17 cellular contexts compared by ENCODE assay signal in the genomic region with DNA sequence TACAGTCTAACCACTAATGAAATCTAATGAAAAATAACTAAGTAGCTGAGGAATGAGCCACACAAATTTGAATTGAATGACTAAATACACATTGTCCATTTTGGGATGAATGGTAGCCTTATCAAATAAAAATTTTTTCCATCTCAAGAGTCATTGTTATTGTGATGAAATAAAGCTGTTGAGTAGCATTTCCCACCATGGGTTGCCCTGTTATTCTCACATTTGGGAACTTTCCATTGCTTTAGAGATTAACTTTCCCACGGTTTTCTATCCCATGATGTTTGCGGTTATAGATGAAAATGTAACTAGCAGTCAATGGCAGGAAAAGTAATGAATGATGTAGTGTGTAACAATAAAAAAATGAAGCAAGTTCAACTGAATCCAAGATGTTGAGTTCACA. TPM values are rescaled to one million over a fixed set of nuclear protein-coding genes. Genes with fewer than 3 reads are reported as not detected.
DNase-seq lines count a peak whose midpoint lies in the region; ATAC-seq and TF ChIP-seq lines count a peak whose summit lies in the region.
"Had no signal": no experiment of that assay in that cellular context is flagged by ENCODE, and none has a peak within 500 bp of the region (broad histone marks: within the 10 kb centered on the region; RNA-seq: fewer than 3 reads in every experiment).

No MANE protein-coding gene starts in this region.

- no peak for ATAC-seq in HG02840 (IDR thresholded peaks at IDR 0.05; ENCODE audit: low FRiP score, unreplicated experiment)
- ATAC-seq: HCT116, Panc1 had no signal

- H3K36me3 Mint-ChIP-seq in HFFc6 (ENCODE audit: low read depth): no peaks in the 10 kb centered on the region
- H3K36me3 Mint-ChIP-seq in nephron (ENCODE audit: low read depth): no peaks in the 10 kb centered on the region
- H3K36me3 Mint-ChIP-seq: CD4-positive, CD25-positive, alpha-beta regulatory T cell had no signal

- H3K27ac Mint-ChIP-seq in HFFc6: peak overlapping the region; percentile 22; the same call in 1 of the 2 replicates
- peak overlapping the region in 2 of 3 experiments; percentile 66 to 87 for H3K27ac Mint-ChIP-seq in nephron
- H3K27ac Mint-ChIP-seq: CD4-positive, CD25-positive, alpha-beta regulatory T cell had no signal

- TF ChIP-seq CTCF in HFFc6 (IDR thresholded peaks at IDR 0.05) (no peak), coronary artery (IDR thresholded peaks at IDR 0.05) (no peak), nephron (IDR thresholded peaks at IDR 0.05; ENCODE audit: unreplicated experiment in 3 of 3) (no peak)

- H3K9me3 Mint-ChIP-seq in HFFc6 (no peaks in the 10 kb centered on the region), nephron (no peaks in the 10 kb centered on the region)

- no peak overlapping the region for H3K4me3 ChIP-seq in coronary artery

- H3K27me3 Mint-ChIP-seq in HFFc6 (ENCODE audit: insufficient read depth) (peaks cover 5% of the 10 kb centered on the region), nephron (ENCODE audit: low read depth) (no peaks in the 10 kb centered on the region)

- H3K4me3 Mint-ChIP-seq in HFFc6 (no peak overlapping the region), nephron (no peak overlapping the region)
- H3K4me3 Mint-ChIP-seq: CD4-positive, CD25-positive, alpha-beta regulatory T cell had no signal

- H3K4me1 Mint-ChIP-seq in HFFc6 (ENCODE audit: low read depth) (peaks cover 25% of the 10 kb centered on the region), nephron (peaks cover 45% of the 10 kb centered on the region)

- peak overlapping the region; percentile 56 to 68 for H3K27ac ChIP-seq in coronary artery

- DNase-seq in EH (ENCODE audit: low read depth) (peak; percentile 6), HFFc6 (no peak), coronary artery (ENCODE audit: low spot score) (no peak), RPMI8226 (no peak)
- no peak for DNase-seq in activated CD8-positive, alpha-beta memory T cell treated with anti-CD3 and anti-CD28 coated beads, Interleukin-2, amount 50 U/mL, for 48 hours
- DNase-seq: CD4-positive, CD25-positive, alpha-beta regulatory T cell; Kasumi-1; NCI-H1694; NCI-H2081; NCI-H2171; NCI-H345; NCI-H524 treated with DMSO at 0.1 percent for 48 hours; NCI-H82 had no signal

RNA-seq across cellular contexts. Expression of gene PLPP1, which starts 59.9 kb away (rescaled TPM):
- 10 to 100 TPM; 20.4 to 28.0 (median 23.3) TPM for total RNA-seq in HFFc6 (2021; fragmentation: NEBNext Ultra II Directional; extraction: Animal tissue kit (Norgen Biotek cat#: 25700))
